In the genomic region with DNA sequence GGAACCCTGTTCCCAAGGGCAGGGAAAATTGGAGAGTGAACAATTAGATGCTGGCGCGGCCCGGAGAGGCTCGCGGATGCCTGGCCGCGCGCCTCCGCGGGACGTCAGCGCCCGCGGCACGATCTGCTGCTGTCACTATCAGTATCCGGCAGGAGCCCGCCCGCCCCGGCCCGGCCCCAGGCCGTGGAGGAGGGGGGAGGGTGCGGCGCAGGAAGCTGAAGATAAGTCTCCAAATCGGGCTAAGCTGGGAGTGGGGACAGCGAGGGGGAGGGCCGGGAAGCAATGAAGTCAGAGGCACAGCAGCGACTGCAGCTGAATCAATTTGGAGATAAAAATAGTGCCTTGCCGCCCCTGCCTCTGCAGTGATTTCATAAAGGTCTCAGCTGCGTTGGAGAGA, we compare ENCODE assay signal across 8 cellular contexts.
DNase-seq lines count a peak whose midpoint lies in the region; ATAC-seq and TF ChIP-seq lines count a peak whose summit lies in the region.

No MANE protein-coding gene starts in this region.

- peak overlapping the region; percentile 28; the same call in 1 of the 2 replicates for H3K9ac ChIP-seq in PC-3 (ENCODE audit: low read length)

- no peaks in the 10 kb centered on the region for H3K27me3 ChIP-seq in PC-3 (ENCODE audit: low read length)

- H3F3A ChIP-seq in PC-3 (ENCODE audit: low read length, unreplicated experiment): no peaks in the 10 kb centered on the region

- H3K9me2 ChIP-seq in PC-3 (replicated peaks; ENCODE audit: low read length): no peaks in the 10 kb centered on the region

- peak overlapping the region; percentile 66 for H3K4me3 ChIP-seq in PC-3 (ENCODE audit: low read length)

- no peaks in the 10 kb centered on the region for H4K20me1 ChIP-seq in PC-3 (ENCODE audit: low read length)

- CTCF ChIA-PET in PC-3 (lab: Charles Lee): no interaction called here
- CTCF ChIA-PET in activated naive CD4-positive, alpha-beta T cell treated with anti-CD3 and anti-CD28 coated beads for 36 hours (lab: Charles Lee): no interaction called here

- DNase-seq in PC-3 (peak; percentile 49), foreskin melanocyte (peak; percentile 23), NCI-H510A (lab: John Stamatoyannopoulos, UW) (no peak)
- DNase-seq in activated naive CD4-positive, alpha-beta T cell treated with anti-CD3 and anti-CD28 coated beads for 36 hours: peak; percentile 77
- DNase-seq in stimulated activated naive CD8-positive, alpha-beta T cell treated with anti-CD3 and anti-CD28 coated beads, Interleukin-15, amount 100 ng/mL, for 72 hours: peak; percentile 42 to 49

- H3K4me2 ChIP-seq in PC-3 (ENCODE audit: low read length): peak overlapping the region; percentile 85

- peak overlapping the region; percentile 88 for H2AFZ ChIP-seq in PC-3 (ENCODE audit: low read length)

- H3K27me3 Mint-ChIP-seq in activated naive CD4-positive, alpha-beta T cell treated with anti-CD3 and anti-CD28 coated beads for 36 hours (ENCODE audit: low read depth): peaks cover 20% of the 10 kb centered on the region
- H3K27me3 Mint-ChIP-seq in nephron (ENCODE audit: low read depth): peaks cover 13% of the 10 kb centered on the region
- H3K27me3 Mint-ChIP-seq in stimulated activated naive CD8-positive, alpha-beta T cell treated with anti-CD3 and anti-CD28 coated beads, Interleukin-15, amount 100 ng/mL, for 72 hours: peaks cover 44% of the 10 kb centered on the region

- H3K27ac Mint-ChIP-seq in activated naive CD4-positive, alpha-beta T cell treated with anti-CD3 and anti-CD28 coated beads for 36 hours: no peak overlapping the region
- H3K27ac Mint-ChIP-seq in nephron: peak overlapping the region; percentile 52 to 79 (median 54)
- peak overlapping the region in 1 of 2 donors; percentile 38 for H3K27ac Mint-ChIP-seq in stimulated activated naive CD8-positive, alpha-beta T cell treated with anti-CD3 and anti-CD28 coated beads, Interleukin-15, amount 100 ng/mL, for 72 hours

- H3K27ac ChIP-seq in PC-3 (ENCODE audit: low read length): no peak overlapping the region

- TF ChIP-seq CTCF in PC-3 (conservative IDR thresholded peaks at IDR 0.05; ENCODE audit: low read depth, low read length) (no peak), nephron (IDR thresholded peaks at IDR 0.05; ENCODE audit: unreplicated experiment in 3 of 3) (no peak)

- H3K36me3 Mint-ChIP-seq in activated naive CD4-positive, alpha-beta T cell treated with anti-CD3 and anti-CD28 coated beads for 36 hours (ENCODE audit: low read depth): no peaks in the 10 kb centered on the region
- no peaks in the 10 kb centered on the region for H3K36me3 Mint-ChIP-seq in nephron (ENCODE audit: low read depth)

- H3K4me3 Mint-ChIP-seq in activated naive CD4-positive, alpha-beta T cell treated with anti-CD3 and anti-CD28 coated beads for 36 hours: peak overlapping the region; percentile 69
- H3K4me3 Mint-ChIP-seq in nephron: peak overlapping the region; percentile 77 to 88 (median 82)
- H3K4me3 Mint-ChIP-seq in stimulated activated naive CD8-positive, alpha-beta T cell treated with anti-CD3 and anti-CD28 coated beads, Interleukin-15, amount 100 ng/mL, for 72 hours: peak overlapping the region; percentile 72 to 80

- no peaks in the 10 kb centered on the region for H3K79me2 ChIP-seq in PC-3 (ENCODE audit: low read length)

- POLR2A ChIA-PET in PC-3 (lab: Charles Lee; ENCODE audit: unreplicated experiment): no interaction called here

- H3K9me3 Mint-ChIP-seq in activated naive CD4-positive, alpha-beta T cell treated with anti-CD3 and anti-CD28 coated beads for 36 hours: no peaks in the 10 kb centered on the region
- no peaks in the 10 kb centered on the region for H3K9me3 Mint-ChIP-seq in nephron
- H3K9me3 Mint-ChIP-seq in stimulated activated naive CD8-positive, alpha-beta T cell treated with anti-CD3 and anti-CD28 coated beads, Interleukin-15, amount 100 ng/mL, for 72 hours: no peaks in the 10 kb centered on the region

- H3K36me3 ChIP-seq in PC-3 (ENCODE audit: low read depth, low read length): no peaks in the 10 kb centered on the region

- H3K9me3 ChIP-seq in PC-3 (ENCODE audit: low read length): no peaks in the 10 kb centered on the region

- no TSS peak for BruUV-seq in PC-3 (replicated peaks; lab: Mats Ljungman, UMichigan)

- ATAC-seq in GM21423 (IDR thresholded peaks at IDR 0.05; ENCODE audit: unreplicated experiment) (peak; percentile 65), PC-3 (peak; percentile 93), GM19455 (IDR thresholded peaks at IDR 0.05; ENCODE audit: unreplicated experiment) (no peak)
- peak; percentile 95 for ATAC-seq in stimulated activated naive CD8-positive, alpha-beta T cell treated with anti-CD3 and anti-CD28 coated beads, Interleukin-15, amount 100 ng/mL, for 72 hours

- peaks cover 10% of the 10 kb centered on the region for H3K4me1 Mint-ChIP-seq in activated naive CD4-positive, alpha-beta T cell treated with anti-CD3 and anti-CD28 coated beads for 36 hours (ENCODE audit: low read depth)
- H3K4me1 Mint-ChIP-seq in nephron: peaks cover 18% of the 10 kb centered on the region
- H3K4me1 Mint-ChIP-seq in stimulated activated naive CD8-positive, alpha-beta T cell treated with anti-CD3 and anti-CD28 coated beads, Interleukin-15, amount 100 ng/mL, for 72 hours: peaks cover 17% of the 10 kb centered on the region

- intact Hi-C loops in PC-3 (cut with micrococcal nuclease): loop anchor here (10.0 kb wide), 1 partner anchor 679 kb away; no protein-coding TSS in a partner anchor
- intact Hi-C loops in activated naive CD4-positive, alpha-beta T cell treated with anti-CD3 and anti-CD28 coated beads for 36 hours (cut with micrococcal nuclease): loop anchor here (5.0 to 10.0 kb wide), 4 partner anchors 288 to 821 kb away; a partner anchor contains a TSS

- peaks cover 6% of the 10 kb centered on the region; the same call in 1 of the 2 replicates for H3K4me1 ChIP-seq in PC-3 (ENCODE audit: insufficient read depth, low read length)
